16 cellular contexts compared by ENCODE assay signal in genomic region chr5:157236423-157236822, GRCh38. TPM values are rescaled to one million over a fixed set of nuclear protein-coding genes. Genes with fewer than 3 reads are reported as not detected.
A peak's percentile ranks its signal among the peaks of the same experiment; 100 is the strongest.
DNase-seq lines count a peak whose midpoint lies in the region; ATAC-seq and TF ChIP-seq lines count a peak whose summit lies in the region.
"Had no signal": no experiment of that assay in that cellular context is flagged by ENCODE, and none has a peak within 500 bp of the region (broad histone marks: within the 10 kb centered on the region; RNA-seq: fewer than 3 reads in every experiment).

No MANE protein-coding gene starts in this region.

- peaks cover 73% of the 10 kb centered on the region for H3K36me3 ChIP-seq in CD8-positive, alpha-beta T cell (ENCODE audit: insufficient read depth, low read length)
- H3K36me3 ChIP-seq in SJCRH30 (no peaks in the 10 kb centered on the region), BE2C (no peaks in the 10 kb centered on the region)

- peak overlapping the region; percentile 81 for H3K27ac Mint-ChIP-seq in activated T-cell treated with anti-CD3 and anti-CD28 coated beads, Interleukin-2, amount 50 U/mL, for 24 hours
- peak overlapping the region; percentile 78 for H3K27ac Mint-ChIP-seq in CD8-positive, alpha-beta T cell
- peak overlapping the region; percentile 69 for H3K27ac Mint-ChIP-seq in activated T-helper 17 cell treated with anti-CD3 and anti-CD28 coated beads, Interleukin-2, amount 50 U/mL, for 72 hours
- H3K27ac Mint-ChIP-seq in naive thymus-derived CD8-positive, alpha-beta T cell: peak overlapping the region in 8 of 10 donors; percentile 13 to 97 (median 71)

- H3K4me3 Mint-ChIP-seq in activated T-cell treated with anti-CD3 and anti-CD28 coated beads, Interleukin-2, amount 50 U/mL, for 24 hours: no peak overlapping the region
- no peak overlapping the region for H3K4me3 Mint-ChIP-seq in CD8-positive, alpha-beta T cell
- no peak overlapping the region for H3K4me3 Mint-ChIP-seq in activated T-helper 17 cell treated with anti-CD3 and anti-CD28 coated beads, Interleukin-2, amount 50 U/mL, for 72 hours
- no peak overlapping the region for H3K4me3 Mint-ChIP-seq in naive thymus-derived CD8-positive, alpha-beta T cell

- peaks cover 97% of the 10 kb centered on the region for H3K36me3 Mint-ChIP-seq in activated T-cell treated with anti-CD3 and anti-CD28 coated beads, Interleukin-2, amount 50 U/mL, for 24 hours (ENCODE audit: low read depth)
- peaks cover 95% of the 10 kb centered on the region for H3K36me3 Mint-ChIP-seq in CD8-positive, alpha-beta T cell
- H3K36me3 Mint-ChIP-seq in activated T-helper 17 cell treated with anti-CD3 and anti-CD28 coated beads, Interleukin-2, amount 50 U/mL, for 72 hours (ENCODE audit: low read depth): peaks cover 100% of the 10 kb centered on the region
- H3K36me3 Mint-ChIP-seq in naive thymus-derived CD8-positive, alpha-beta T cell: peaks cover 16 to 98% (median 61%) of the 10 kb centered on the region in 3 donors

- TF ChIP-seq CTCF in CD8-positive, alpha-beta T cell (IDR thresholded peaks at IDR 0.05): no peak
- no peak for TF ChIP-seq CTCF in BE2C (IDR thresholded peaks at IDR 0.05; ENCODE audit: low read depth, low read length)

- CTCF ChIA-PET in CD8-positive, alpha-beta T cell (lab: Charles Lee): interaction anchor here (1.6 to 3.1 kb wide), 2 partner anchors 28 to 88 kb away, joined by 3 to 11 read pairs; no protein-coding TSS in a partner anchor

- no peaks in the 10 kb centered on the region for H3K9me3 ChIP-seq in CD8-positive, alpha-beta T cell (ENCODE audit: low read length)
- no peaks in the 10 kb centered on the region for H3K9me3 ChIP-seq in SJCRH30 (replicated peaks)
- no peaks in the 10 kb centered on the region; the same call in 1 of the 2 replicates for H3K9me3 ChIP-seq in BE2C

- intact Hi-C loops in CD8-positive, alpha-beta T cell (cut with DNase I, micrococcal nuclease): no loop called here

- H3K27me3 ChIP-seq in CD8-positive, alpha-beta T cell (ENCODE audit: insufficient read depth, low read length): no peaks in the 10 kb centered on the region
- H3K27me3 ChIP-seq in SJCRH30 (no peaks in the 10 kb centered on the region), BE2C (no peaks in the 10 kb centered on the region)

- H3K9me3 Mint-ChIP-seq in activated T-cell treated with anti-CD3 and anti-CD28 coated beads, Interleukin-2, amount 50 U/mL, for 24 hours: no peaks in the 10 kb centered on the region
- no peaks in the 10 kb centered on the region for H3K9me3 Mint-ChIP-seq in CD8-positive, alpha-beta T cell
- H3K9me3 Mint-ChIP-seq in activated T-helper 17 cell treated with anti-CD3 and anti-CD28 coated beads, Interleukin-2, amount 50 U/mL, for 72 hours: no peaks in the 10 kb centered on the region
- H3K9me3 Mint-ChIP-seq in naive thymus-derived CD8-positive, alpha-beta T cell: no peaks in the 10 kb centered on the region

- POLR2A ChIA-PET in CD8-positive, alpha-beta T cell (lab: Charles Lee): interaction anchor here (1.2 to 2.4 kb wide), 2 partner anchors 50 to 94 kb away, joined by 4 to 5 read pairs; partner anchors contain the start of gene MED7
- POLR2A ChIA-PET in naive thymus-derived CD8-positive, alpha-beta T cell (lab: Charles Lee): interaction anchor here (1.6 to 3.1 kb wide), 3 partner anchors 10 to 93 kb away, joined by 4 to 14 read pairs (median 5); no protein-coding TSS in a partner anchor

- H3K4me3 ChIP-seq in CD8-positive, alpha-beta T cell (ENCODE audit: low read depth, low read length): no peak overlapping the region
- H3K4me3 ChIP-seq in SJCRH30 (no peak overlapping the region), BE2C (ENCODE audit: low read depth, low read length) (no peak overlapping the region)
- H3K4me3 ChIP-seq: K562 had no signal

- no peak overlapping the region for H3K27ac ChIP-seq in CD8-positive, alpha-beta T cell (ENCODE audit: low read depth, low read length)
- no peak overlapping the region for H3K27ac ChIP-seq in SJCRH30
- H3K27ac ChIP-seq: HL-60 had no signal

- DNase-seq in activated T-cell treated with anti-CD3 and anti-CD28 coated beads, Interleukin-2, amount 50 U/mL, for 24 hours: no peak
- DNase-seq in activated T-cell treated with anti-CD3 and anti-CD28 coated beads for 4 hours: no peak
- no peak for DNase-seq in CD8-positive, alpha-beta T cell
- DNase-seq in naive thymus-derived CD8-positive, alpha-beta T cell: no peak
- DNase-seq in SJCRH30: no peak
- no peak for DNase-seq in BE2C
- DNase-seq in NCI-H2227 treated with DMSO at 0.1 percent for 48 hours (lab: John Stamatoyannopoulos, UW): no peak
- DNase-seq: DND-41, GDM1, NCI-H146, NCI-H345, NCI-H69, PC-3 had no signal

- H3K4me1 Mint-ChIP-seq in activated T-cell treated with anti-CD3 and anti-CD28 coated beads, Interleukin-2, amount 50 U/mL, for 24 hours (ENCODE audit: low read depth): peaks cover 77% of the 10 kb centered on the region
- H3K4me1 Mint-ChIP-seq in CD8-positive, alpha-beta T cell (ENCODE audit: low read depth): peaks cover 65% of the 10 kb centered on the region
- peaks cover 28% of the 10 kb centered on the region for H3K4me1 Mint-ChIP-seq in activated T-helper 17 cell treated with anti-CD3 and anti-CD28 coated beads, Interleukin-2, amount 50 U/mL, for 72 hours
- peaks cover 25 to 64% (median 55%) of the 10 kb centered on the region in 4 donors for H3K4me1 Mint-ChIP-seq in naive thymus-derived CD8-positive, alpha-beta T cell

- H3K4me1 ChIP-seq in CD8-positive, alpha-beta T cell (ENCODE audit: insufficient read depth, low read length): peaks cover 41% of the 10 kb centered on the region
- no peaks in the 10 kb centered on the region for H3K4me1 ChIP-seq in SJCRH30
- no peaks in the 10 kb centered on the region for H3K4me1 ChIP-seq in BE2C

- no peak for ATAC-seq in CD8-positive, alpha-beta T cell
- ATAC-seq in activated T-helper 17 cell treated with anti-CD3 and anti-CD28 coated beads, Interleukin-2, amount 50 U/mL, for 72 hours (replicated peaks): peak; percentile 45
- no peak for ATAC-seq in naive thymus-derived CD8-positive, alpha-beta T cell
- ATAC-seq: K562, PC-3 had no signal

- H3K27me3 Mint-ChIP-seq in activated T-cell treated with anti-CD3 and anti-CD28 coated beads, Interleukin-2, amount 50 U/mL, for 24 hours: no peaks in the 10 kb centered on the region
- H3K27me3 Mint-ChIP-seq in CD8-positive, alpha-beta T cell (ENCODE audit: low read depth): no peaks in the 10 kb centered on the region
- no peaks in the 10 kb centered on the region for H3K27me3 Mint-ChIP-seq in activated T-helper 17 cell treated with anti-CD3 and anti-CD28 coated beads, Interleukin-2, amount 50 U/mL, for 72 hours
- no peaks in the 10 kb centered on the region for H3K27me3 Mint-ChIP-seq in naive thymus-derived CD8-positive, alpha-beta T cell

RNA-seq across cellular contexts. Expression of gene CYFIP2, which starts 29.5 kb away (rescaled TPM):
- total RNA-seq in CD8-positive, alpha-beta T cell: 100 to 1,000 TPM; 270 to 304 TPM
- total RNA-seq in activated T-helper 17 cell treated with anti-CD3 and anti-CD28 coated beads, Interleukin-2, amount 50 U/mL, for 72 hours: 100 to 1,000 TPM; 269 to 291 TPM
- 100 to 1,000 TPM; 395 to 412 TPM for total RNA-seq in naive thymus-derived CD8-positive, alpha-beta T cell
- polyA plus RNA-seq in naive thymus-derived CD8-positive, alpha-beta T cell: 100 to 1,000 TPM; 417 to 668 (median 506) TPM
- total RNA-seq in SJCRH30 (2014; rRNA removed; shearing (Covaris generic)): 1.3 and 2.8 TPM in 2 replicates
- polyA plus RNA-seq in BE2C (2012; ENCODE audit: insufficient read depth, insufficient read length, low read depth): 18.2 TPM

RNA-seq across cellular contexts. Expression of gene ITK, which starts 55.8 kb away (rescaled TPM):
- total RNA-seq in CD8-positive, alpha-beta T cell: 100 to 1,000 TPM; 222 to 231 TPM
- total RNA-seq in activated T-helper 17 cell treated with anti-CD3 and anti-CD28 coated beads, Interleukin-2, amount 50 U/mL, for 72 hours: 100 to 1,000 TPM; 144 to 277 TPM
- 100 to 1,000 TPM; 477 to 490 TPM for total RNA-seq in naive thymus-derived CD8-positive, alpha-beta T cell
- polyA plus RNA-seq in naive thymus-derived CD8-positive, alpha-beta T cell: 100 to 1,000 TPM; 109 to 231 (median 148) TPM
- total RNA-seq in SJCRH30 (2014; rRNA removed; shearing (Covaris generic)): not detected in 2 replicates
- not detected for polyA plus RNA-seq in BE2C (2012; ENCODE audit: insufficient read depth, insufficient read length, low read depth)
- polyA plus RNA-seq: K562 had no signal

Comparison
In these comparisons a context has a peak if more than half of its experiments do, and no peak if none do; other contexts are left out.
1. RNA of gene CYFIP2, which starts 29.5 kb away (total RNA-seq): 395 to 412 TPM in naive thymus-derived CD8-positive, alpha-beta T cell, 270 to 304 TPM in CD8-positive, alpha-beta T cell and 269 to 291 TPM in activated T-helper 17 cell treated with anti-CD3 and anti-CD28 coated beads, Interleukin-2, amount 50 U/mL, for 72 hours; 1.3 to 2.8 TPM in SJCRH30; every median in the first group is over 10 times any median in the second.
2. RNA of gene ITK, which starts 55.8 kb away (total RNA-seq): 477 to 490 TPM in naive thymus-derived CD8-positive, alpha-beta T cell, 144 to 277 TPM in activated T-helper 17 cell treated with anti-CD3 and anti-CD28 coated beads, Interleukin-2, amount 50 U/mL, for 72 hours and 222 to 231 TPM in CD8-positive, alpha-beta T cell; not detected in SJCRH30; every median in the first group is over 100 times any median in the second.
3. Peak in every context shown above with its lines, with median percentiles within 50 percentile points of each other: H3K27ac Mint-ChIP-seq.